In the genomic region with DNA sequence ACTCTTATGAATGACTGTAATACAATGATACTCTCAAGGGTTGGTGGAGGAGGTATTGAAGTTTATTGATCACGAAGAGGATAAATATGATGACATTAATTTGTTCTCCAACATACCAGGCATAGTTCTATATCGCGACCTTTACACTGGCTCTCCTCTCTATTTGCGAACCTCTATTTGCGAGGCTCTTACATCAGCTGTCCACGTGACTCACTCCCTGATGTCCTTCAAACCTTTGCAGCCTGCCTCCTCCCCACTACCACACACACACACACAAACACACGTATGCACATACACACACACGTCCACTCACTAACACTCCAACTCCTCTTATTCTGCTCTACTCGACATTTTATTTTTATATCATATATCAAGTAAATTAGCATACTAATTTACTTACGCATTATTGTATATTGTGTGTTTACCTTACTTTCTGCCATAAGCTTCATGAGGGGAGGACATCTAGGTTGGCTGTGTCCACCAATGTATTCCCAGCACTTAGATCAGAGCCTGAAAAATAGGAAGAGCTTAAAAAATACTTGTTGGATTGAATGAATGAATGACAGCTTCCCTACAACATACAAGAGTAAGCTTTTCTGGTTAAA, we compare ENCODE assay signal across 1 cellular context.
A peak's percentile ranks its signal among the peaks of the same experiment; 100 is the strongest.
TF ChIP-seq lines count a peak whose summit lies in the region.

No MANE protein-coding gene starts in this region.

TF ChIP-seq in HCT116, 20 proteins besides CTCF, POLR2A, EP300 and RAD21 (continued from another document):
- TF ChIP-seq, protein P1, sequence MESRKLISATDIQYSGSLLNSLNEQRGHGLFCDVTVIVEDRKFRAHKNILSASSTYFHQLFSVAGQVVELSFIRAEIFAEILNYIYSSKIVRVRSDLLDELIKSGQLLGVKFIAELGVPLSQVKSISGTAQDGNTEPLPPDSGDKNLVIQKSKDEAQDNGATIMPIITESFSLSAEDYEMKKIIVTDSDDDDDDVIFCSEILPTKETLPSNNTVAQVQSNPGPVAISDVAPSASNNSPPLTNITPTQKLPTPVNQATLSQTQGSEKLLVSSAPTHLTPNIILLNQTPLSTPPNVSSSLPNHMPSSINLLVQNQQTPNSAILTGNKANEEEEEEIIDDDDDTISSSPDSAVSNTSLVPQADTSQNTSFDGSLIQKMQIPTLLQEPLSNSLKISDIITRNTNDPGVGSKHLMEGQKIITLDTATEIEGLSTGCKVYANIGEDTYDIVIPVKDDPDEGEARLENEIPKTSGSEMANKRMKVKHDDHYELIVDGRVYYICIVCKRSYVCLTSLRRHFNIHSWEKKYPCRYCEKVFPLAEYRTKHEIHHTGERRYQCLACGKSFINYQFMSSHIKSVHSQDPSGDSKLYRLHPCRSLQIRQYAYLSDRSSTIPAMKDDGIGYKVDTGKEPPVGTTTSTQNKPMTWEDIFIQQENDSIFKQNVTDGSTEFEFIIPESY (IDR thresholded peaks at IDR 0.05; ENCODE audit: extremely low read depth, insufficient replicate concordance, low read length): no peak
- TF ChIP-seq EZH2 (IDR thresholded peaks at IDR 0.05) (no peak), ZNF274 (IDR thresholded peaks at IDR 0.05; ENCODE audit: low read depth, low read length) (no peak), CBX3 (IDR thresholded peaks at IDR 0.05; ENCODE audit: low read depth) (peak; percentile 60; the same call in 1 of the 2 replicates), EGR1 (IDR thresholded peaks at IDR 0.05; ENCODE audit: low read depth) (no peak), SIN3A (IDR thresholded peaks at IDR 0.05; ENCODE audit: low read depth) (no peak), SP1 (IDR thresholded peaks at IDR 0.05; ENCODE audit: low read depth) (peak; percentile 62)
- TF ChIP-seq, protein P2, sequence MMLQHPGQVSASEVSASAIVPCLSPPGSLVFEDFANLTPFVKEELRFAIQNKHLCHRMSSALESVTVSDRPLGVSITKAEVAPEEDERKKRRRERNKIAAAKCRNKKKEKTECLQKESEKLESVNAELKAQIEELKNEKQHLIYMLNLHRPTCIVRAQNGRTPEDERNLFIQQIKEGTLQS (IDR thresholded peaks at IDR 0.05): 0 out of 2 replicates have a peak, but pooled peaks have one; percentile 24
- TF ChIP-seq, protein P3, sequence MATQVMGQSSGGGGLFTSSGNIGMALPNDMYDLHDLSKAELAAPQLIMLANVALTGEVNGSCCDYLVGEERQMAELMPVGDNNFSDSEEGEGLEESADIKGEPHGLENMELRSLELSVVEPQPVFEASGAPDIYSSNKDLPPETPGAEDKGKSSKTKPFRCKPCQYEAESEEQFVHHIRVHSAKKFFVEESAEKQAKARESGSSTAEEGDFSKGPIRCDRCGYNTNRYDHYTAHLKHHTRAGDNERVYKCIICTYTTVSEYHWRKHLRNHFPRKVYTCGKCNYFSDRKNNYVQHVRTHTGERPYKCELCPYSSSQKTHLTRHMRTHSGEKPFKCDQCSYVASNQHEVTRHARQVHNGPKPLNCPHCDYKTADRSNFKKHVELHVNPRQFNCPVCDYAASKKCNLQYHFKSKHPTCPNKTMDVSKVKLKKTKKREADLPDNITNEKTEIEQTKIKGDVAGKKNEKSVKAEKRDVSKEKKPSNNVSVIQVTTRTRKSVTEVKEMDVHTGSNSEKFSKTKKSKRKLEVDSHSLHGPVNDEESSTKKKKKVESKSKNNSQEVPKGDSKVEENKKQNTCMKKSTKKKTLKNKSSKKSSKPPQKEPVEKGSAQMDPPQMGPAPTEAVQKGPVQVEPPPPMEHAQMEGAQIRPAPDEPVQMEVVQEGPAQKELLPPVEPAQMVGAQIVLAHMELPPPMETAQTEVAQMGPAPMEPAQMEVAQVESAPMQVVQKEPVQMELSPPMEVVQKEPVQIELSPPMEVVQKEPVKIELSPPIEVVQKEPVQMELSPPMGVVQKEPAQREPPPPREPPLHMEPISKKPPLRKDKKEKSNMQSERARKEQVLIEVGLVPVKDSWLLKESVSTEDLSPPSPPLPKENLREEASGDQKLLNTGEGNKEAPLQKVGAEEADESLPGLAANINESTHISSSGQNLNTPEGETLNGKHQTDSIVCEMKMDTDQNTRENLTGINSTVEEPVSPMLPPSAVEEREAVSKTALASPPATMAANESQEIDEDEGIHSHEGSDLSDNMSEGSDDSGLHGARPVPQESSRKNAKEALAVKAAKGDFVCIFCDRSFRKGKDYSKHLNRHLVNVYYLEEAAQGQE (IDR thresholded peaks at IDR 0.05; ENCODE audit: low read depth): no peak
- TF ChIP-seq, protein P4, sequence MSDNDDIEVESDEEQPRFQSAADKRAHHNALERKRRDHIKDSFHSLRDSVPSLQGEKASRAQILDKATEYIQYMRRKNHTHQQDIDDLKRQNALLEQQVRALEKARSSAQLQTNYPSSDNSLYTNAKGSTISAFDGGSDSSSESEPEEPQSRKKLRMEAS (IDR thresholded peaks at IDR 0.05): peak; percentile 43; the same call in 1 of the 2 replicates
